ENCODE assay signal across 14 cellular contexts in the genomic region with DNA sequence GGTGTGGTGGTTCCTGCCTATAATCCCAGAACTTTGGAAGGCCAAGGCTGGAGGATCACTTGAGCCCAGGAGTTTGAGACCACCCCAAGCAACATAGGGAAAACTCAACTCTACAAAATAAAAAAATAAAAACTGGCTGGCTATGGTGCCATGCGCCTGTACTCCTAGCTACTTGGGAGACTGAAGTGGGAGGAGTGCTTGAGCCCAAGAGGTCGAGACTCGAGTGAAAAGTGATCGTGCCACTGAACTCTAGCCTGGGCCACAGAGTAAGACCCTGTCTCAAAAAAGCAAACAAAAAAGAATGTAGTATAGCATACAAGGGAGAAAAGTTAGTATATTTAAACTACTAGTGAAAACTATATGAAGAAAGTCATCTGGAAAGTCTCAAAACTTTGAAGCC.
"Had no signal": no experiment of that assay in that cellular context is flagged by ENCODE, and none has a peak within 500 bp of the region (broad histone marks: within the 10 kb centered on the region; RNA-seq: fewer than 3 reads in every experiment).

No MANE protein-coding gene starts in this region.

- H3K9ac ChIP-seq: parathyroid adenoma had no signal

- H3K4me3 ChIP-seq: cardiac muscle cell, colonic mucosa, heart right ventricle, skin epidermis, thyroid gland, uterus had no signal

- H3K36me3 ChIP-seq: cardiac muscle cell, colonic mucosa, thyroid gland, uterus had no signal

- DNase-seq: activated CD4-positive, alpha-beta T cell treated with anti-CD3 and anti-CD28 coated beads for 4 hours; activated CD8-positive, alpha-beta memory T cell treated with anti-CD3 and anti-CD28 coated beads for 24 hours; activated effector memory CD4-positive, alpha-beta T cell treated with Interleukin-2 at 50 U/mL for 16 hours; activated T-cell treated with anti-CD3 and anti-CD28 coated beads for 4 hours; colonic mucosa; effector CD4-positive, alpha-beta T cell; heart right ventricle; mesendoderm; SW 1271; thyroid gland; uterus had no signal

- H3K4me1 ChIP-seq: colonic mucosa, parathyroid adenoma, uterus had no signal

- H3K27ac ChIP-seq: cardiac muscle cell, colonic mucosa, heart right ventricle, parathyroid adenoma, skin epidermis, thyroid gland, uterus had no signal

- H3K9me3 ChIP-seq: colonic mucosa, heart right ventricle, thyroid gland, uterus had no signal

- H3K27me3 ChIP-seq: cardiac muscle cell, colonic mucosa, heart right ventricle, thyroid gland, uterus had no signal

- ATAC-seq: heart right ventricle had no signal
